In the genomic region with DNA sequence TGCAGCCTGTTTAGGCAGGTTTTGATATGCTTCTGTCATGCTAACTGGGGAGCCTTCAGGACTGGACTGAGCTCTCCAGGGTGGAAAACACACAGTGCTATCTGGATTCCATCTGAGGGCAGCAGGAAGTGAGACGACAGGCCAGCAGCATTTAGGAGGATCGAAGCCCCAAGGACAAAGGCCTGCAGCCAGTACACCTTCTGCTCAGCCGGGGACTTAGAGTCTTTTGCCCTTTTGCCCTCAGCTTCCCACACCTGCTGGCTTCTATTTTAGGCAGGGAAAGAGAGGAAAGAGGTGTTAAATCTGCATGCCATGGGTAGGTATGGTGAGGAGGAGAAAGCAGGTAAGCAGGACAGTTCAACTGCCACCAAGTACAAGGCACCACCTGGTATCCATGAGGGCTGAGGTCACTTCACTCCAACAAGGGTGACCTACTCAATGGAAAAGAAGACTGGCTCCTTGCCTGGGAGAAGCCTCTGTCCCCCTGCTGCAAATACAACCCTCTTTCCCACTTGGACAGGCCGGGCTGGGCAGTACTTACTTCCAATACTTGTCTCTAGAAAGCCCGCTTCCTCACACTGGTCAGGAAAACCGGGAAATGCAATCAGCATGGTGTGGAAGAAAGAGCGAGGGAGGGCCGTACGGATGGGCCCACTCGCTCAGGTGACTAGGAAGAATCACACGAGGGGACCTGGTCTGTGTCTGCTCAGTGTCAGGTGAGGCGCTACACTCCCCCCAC, we compare ENCODE assay signal across 1 cellular context.
TF ChIP-seq lines count a peak whose summit lies in the region.

No MANE protein-coding gene starts in this region.

TF ChIP-seq in GM23338, 12 proteins besides CTCF, POLR2A, EP300 and RAD21 (continued from another document):
- TF ChIP-seq, protein P1, sequence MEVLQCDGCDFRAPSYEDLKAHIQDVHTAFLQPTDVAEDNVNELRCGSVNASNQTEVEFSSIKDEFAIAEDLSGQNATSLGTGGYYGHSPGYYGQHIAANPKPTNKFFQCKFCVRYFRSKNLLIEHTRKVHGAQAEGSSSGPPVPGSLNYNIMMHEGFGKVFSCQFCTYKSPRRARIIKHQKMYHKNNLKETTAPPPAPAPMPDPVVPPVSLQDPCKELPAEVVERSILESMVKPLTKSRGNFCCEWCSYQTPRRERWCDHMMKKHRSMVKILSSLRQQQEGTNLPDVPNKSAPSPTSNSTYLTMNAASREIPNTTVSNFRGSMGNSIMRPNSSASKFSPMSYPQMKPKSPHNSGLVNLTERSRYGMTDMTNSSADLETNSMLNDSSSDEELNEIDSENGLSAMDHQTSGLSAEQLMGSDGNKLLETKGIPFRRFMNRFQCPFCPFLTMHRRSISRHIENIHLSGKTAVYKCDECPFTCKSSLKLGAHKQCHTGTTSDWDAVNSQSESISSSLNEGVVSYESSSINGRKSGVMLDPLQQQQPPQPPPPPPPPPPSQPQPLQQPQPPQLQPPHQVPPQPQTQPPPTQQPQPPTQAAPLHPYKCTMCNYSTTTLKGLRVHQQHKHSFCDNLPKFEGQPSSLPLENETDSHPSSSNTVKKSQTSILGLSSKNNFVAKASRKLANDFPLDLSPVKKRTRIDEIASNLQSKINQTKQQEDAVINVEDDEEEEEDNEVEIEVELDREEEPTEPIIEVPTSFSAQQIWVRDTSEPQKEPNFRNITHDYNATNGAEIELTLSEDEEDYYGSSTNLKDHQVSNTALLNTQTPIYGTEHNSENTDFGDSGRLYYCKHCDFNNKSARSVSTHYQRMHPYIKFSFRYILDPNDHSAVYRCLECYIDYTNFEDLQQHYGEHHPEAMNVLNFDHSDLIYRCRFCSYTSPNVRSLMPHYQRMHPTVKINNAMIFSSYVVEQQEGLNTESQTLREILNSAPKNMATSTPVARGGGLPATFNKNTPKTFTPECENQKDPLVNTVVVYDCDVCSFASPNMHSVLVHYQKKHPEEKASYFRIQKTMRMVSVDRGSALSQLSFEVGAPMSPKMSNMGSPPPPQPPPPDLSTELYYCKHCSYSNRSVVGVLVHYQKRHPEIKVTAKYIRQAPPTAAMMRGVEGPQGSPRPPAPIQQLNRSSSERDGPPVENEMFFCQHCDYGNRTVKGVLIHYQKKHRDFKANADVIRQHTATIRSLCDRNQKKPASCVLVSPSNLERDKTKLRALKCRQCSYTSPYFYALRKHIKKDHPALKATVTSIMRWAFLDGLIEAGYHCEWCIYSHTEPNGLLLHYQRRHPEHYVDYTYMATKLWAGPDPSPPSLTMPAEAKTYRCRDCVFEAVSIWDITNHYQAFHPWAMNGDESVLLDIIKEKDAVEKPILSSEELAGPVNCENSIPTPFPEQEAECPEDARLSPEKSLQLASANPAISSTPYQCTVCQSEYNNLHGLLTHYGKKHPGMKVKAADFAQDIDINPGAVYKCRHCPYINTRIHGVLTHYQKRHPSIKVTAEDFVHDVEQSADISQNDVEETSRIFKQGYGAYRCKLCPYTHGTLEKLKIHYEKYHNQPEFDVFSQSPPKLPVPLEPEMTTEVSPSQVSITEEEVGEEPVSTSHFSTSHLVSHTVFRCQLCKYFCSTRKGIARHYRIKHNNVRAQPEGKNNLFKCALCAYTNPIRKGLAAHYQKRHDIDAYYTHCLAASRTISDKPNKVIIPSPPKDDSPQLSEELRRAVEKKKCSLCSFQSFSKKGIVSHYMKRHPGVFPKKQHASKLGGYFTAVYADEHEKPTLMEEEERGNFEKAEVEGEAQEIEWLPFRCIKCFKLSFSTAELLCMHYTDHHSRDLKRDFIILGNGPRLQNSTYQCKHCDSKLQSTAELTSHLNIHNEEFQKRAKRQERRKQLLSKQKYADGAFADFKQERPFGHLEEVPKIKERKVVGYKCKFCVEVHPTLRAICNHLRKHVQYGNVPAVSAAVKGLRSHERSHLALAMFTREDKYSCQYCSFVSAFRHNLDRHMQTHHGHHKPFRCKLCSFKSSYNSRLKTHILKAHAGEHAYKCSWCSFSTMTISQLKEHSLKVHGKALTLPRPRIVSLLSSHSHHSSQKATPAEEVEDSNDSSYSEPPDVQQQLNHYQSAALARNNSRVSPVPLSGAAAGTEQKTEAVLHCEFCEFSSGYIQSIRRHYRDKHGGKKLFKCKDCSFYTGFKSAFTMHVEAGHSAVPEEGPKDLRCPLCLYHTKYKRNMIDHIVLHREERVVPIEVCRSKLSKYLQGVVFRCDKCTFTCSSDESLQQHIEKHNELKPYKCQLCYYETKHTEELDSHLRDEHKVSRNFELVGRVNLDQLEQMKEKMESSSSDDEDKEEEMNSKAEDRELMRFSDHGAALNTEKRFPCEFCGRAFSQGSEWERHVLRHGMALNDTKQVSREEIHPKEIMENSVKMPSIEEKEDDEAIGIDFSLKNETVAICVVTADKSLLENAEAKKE (CRISPR knock-in tag; IDR thresholded peaks at IDR 0.05), result no peak
